2 cellular contexts compared by ENCODE assay signal in the genomic region with DNA sequence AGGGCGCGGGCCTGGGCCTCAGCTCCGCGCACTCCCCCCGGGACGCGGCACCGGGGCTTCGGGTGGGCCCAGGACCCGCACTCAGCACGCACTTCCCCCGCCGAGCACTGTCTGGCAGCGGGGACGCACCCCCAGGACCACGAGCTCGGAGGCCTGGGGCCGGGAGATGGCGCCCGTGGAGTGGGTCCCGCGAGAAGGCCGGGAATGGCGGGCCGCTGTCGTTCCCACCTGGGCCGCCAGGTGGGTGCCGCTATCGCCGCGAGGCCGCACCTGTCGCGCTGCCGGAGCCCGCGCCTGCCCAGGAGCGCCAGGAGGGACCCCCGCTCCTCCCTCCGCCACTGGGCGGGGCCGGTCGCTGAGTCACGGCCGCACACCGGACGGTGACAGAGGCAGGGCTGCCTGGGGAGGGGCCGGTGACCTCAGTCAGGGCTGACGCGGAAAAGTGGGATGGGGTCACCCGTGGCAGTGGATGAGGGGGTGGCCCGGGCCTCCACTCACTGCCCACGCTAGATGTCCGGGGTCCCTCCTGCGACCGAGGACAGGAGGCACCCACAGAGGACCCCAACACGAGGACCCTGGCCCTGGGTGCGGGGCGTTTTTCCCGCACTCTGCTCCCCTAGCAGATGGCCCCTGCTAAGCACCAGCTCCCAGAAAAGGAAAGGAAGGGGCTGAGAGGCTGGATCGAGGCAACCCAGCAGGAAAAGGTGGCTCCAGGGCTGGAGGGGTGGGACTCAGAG.
A peak's percentile ranks its signal among the peaks of the same experiment; 100 is the strongest.
TF ChIP-seq lines count a peak whose summit lies in the region.

No MANE protein-coding gene starts in this region.

TF ChIP-seq in HEK293, 187 proteins besides CTCF, POLR2A, EP300 and RAD21 (continued from another document):
- TF ChIP-seq KLF8 (tag by site-specific recombination; IDR thresholded peaks at IDR 0.05) (peak; percentile 59; the same call in 1 of the 2 replicates), ZNF140 (tag by site-specific recombination; IDR thresholded peaks at IDR 0.05) (no peak), ZNF548 (tag by site-specific recombination; IDR thresholded peaks at IDR 0.05) (no peak), KLF9 (tag by site-specific recombination; IDR thresholded peaks at IDR 0.05; ENCODE audit: low read depth) (peak; percentile 27; the same call in 1 of the 2 replicates), SCRT2 (tag by site-specific recombination; IDR thresholded peaks at IDR 0.05) (peak; percentile 94), KLF7 (tag by site-specific recombination; IDR thresholded peaks at IDR 0.05; ENCODE audit: borderline replicate concordance) (peak; percentile 49; the same call in 1 of the 2 replicates), ZNF335 (tag by site-specific recombination; conservative IDR thresholded peaks at IDR 0.05) (peak; percentile 83), ZFP3 (tag by site-specific recombination; IDR thresholded peaks at IDR 0.05; ENCODE audit: low read depth) (no peak), ZNF501 (tag by site-specific recombination; IDR thresholded peaks at IDR 0.05) (no peak), BCL11B (tag by site-specific recombination; IDR thresholded peaks at IDR 0.05; ENCODE audit: low read depth) (no peak), ZNF660 (tag by site-specific recombination; IDR thresholded peaks at IDR 0.05) (no peak), SP3 (tag by site-specific recombination; IDR thresholded peaks at IDR 0.05) (peak; percentile 67), YY1 (tag by site-specific recombination; IDR thresholded peaks at IDR 0.05) (no peak), ZFHX2 (tag by site-specific recombination; conservative IDR thresholded peaks at IDR 0.05) (peak; percentile 46; the same call in 1 of the 2 replicates), SP7 (tag by site-specific recombination; IDR thresholded peaks at IDR 0.05) (peak; percentile 65), ZNF654 (tag by site-specific recombination; IDR thresholded peaks at IDR 0.05; ENCODE audit: low read depth) (no peak)
- TF ChIP-seq, protein P1, sequence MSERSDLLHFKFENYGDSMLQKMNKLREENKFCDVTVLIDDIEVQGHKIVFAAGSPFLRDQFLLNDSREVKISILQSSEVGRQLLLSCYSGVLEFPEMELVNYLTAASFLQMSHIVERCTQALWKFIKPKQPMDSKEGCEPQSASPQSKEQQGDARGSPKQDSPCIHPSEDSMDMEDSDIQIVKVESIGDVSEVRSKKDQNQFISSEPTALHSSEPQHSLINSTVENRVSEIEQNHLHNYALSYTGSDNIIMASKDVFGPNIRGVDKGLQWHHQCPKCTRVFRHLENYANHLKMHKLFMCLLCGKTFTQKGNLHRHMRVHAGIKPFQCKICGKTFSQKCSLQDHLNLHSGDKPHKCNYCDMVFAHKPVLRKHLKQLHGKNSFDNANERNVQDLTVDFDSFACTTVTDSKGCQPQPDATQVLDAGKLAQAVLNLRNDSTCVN (tag by site-specific recombination; optimal IDR thresholded peaks at IDR 0.05), result peak; percentile 54
- TF ChIP-seq, protein P2, sequence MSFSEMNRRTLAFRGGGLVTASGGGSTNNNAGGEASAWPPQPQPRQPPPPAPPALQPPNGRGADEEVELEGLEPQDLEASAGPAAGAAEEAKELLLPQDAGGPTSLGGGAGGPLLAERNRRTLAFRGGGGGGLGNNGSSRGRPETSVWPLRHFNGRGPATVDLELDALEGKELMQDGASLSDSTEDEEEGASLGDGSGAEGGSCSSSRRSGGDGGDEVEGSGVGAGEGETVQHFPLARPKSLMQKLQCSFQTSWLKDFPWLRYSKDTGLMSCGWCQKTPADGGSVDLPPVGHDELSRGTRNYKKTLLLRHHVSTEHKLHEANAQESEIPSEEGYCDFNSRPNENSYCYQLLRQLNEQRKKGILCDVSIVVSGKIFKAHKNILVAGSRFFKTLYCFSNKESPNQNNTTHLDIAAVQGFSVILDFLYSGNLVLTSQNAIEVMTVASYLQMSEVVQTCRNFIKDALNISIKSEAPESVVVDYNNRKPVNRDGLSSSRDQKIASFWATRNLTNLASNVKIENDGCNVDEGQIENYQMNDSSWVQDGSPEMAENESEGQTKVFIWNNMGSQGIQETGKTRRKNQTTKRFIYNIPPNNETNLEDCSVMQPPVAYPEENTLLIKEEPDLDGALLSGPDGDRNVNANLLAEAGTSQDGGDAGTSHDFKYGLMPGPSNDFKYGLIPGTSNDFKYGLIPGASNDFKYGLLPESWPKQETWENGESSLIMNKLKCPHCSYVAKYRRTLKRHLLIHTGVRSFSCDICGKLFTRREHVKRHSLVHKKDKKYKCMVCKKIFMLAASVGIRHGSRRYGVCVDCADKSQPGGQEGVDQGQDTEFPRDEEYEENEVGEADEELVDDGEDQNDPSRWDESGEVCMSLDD (tag by site-specific recombination; IDR thresholded peaks at IDR 0.05), result no peak
- TF ChIP-seq, protein P3, sequence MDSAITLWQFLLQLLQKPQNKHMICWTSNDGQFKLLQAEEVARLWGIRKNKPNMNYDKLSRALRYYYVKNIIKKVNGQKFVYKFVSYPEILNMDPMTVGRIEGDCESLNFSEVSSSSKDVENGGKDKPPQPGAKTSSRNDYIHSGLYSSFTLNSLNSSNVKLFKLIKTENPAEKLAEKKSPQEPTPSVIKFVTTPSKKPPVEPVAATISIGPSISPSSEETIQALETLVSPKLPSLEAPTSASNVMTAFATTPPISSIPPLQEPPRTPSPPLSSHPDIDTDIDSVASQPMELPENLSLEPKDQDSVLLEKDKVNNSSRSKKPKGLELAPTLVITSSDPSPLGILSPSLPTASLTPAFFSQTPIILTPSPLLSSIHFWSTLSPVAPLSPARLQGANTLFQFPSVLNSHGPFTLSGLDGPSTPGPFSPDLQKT (IDR thresholded peaks at IDR 0.05; ENCODE audit: borderline replicate concordance, low read depth, low read length), result no peak

TF ChIP-seq in WTC11, 78 proteins besides CTCF, POLR2A, EP300 and RAD21 (continued from another document and continues in another):
- TF ChIP-seq OVOL2 (CRISPR knock-in tag; IDR thresholded peaks at IDR 0.05; ENCODE audit: borderline replicate concordance) (no peak), GRHL2 (CRISPR knock-in tag; IDR thresholded peaks at IDR 0.05; ENCODE audit: insufficient replicate concordance, severe bottlenecking) (no peak), NR2C2 (CRISPR knock-in tag; IDR thresholded peaks at IDR 0.05) (no peak), ESRRA (CRISPR knock-in tag; IDR thresholded peaks at IDR 0.05; ENCODE audit: borderline replicate concordance) (no peak), FOXP1 (CRISPR knock-in tag; IDR thresholded peaks at IDR 0.05; ENCODE audit: borderline replicate concordance) (peak; percentile 80; the same call in 1 of the 2 replicates), ZNF263 (CRISPR knock-in tag; IDR thresholded peaks at IDR 0.05; ENCODE audit: low read depth) (no peak), GTF2I (CRISPR knock-in tag; conservative IDR thresholded peaks at IDR 0.05) (no peak), ZBTB21 (CRISPR knock-in tag; IDR thresholded peaks at IDR 0.05; ENCODE audit: borderline replicate concordance) (no peak), PRRX2 (CRISPR knock-in tag; IDR thresholded peaks at IDR 0.05) (no peak), TCF7 (CRISPR knock-in tag; IDR thresholded peaks at IDR 0.05; ENCODE audit: low read depth) (no peak), ZNF423 (CRISPR knock-in tag; IDR thresholded peaks at IDR 0.05) (peak; percentile 30; the same call in 1 of the 2 replicates), RORB (CRISPR knock-in tag; IDR thresholded peaks at IDR 0.05) (no peak), TP53 (CRISPR knock-in tag; IDR thresholded peaks at IDR 0.05) (no peak), NFATC4 (CRISPR knock-in tag; IDR thresholded peaks at IDR 0.05) (no peak)
- TF ChIP-seq, protein P4, sequence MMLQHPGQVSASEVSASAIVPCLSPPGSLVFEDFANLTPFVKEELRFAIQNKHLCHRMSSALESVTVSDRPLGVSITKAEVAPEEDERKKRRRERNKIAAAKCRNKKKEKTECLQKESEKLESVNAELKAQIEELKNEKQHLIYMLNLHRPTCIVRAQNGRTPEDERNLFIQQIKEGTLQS (CRISPR knock-in tag; conservative IDR thresholded peaks at IDR 0.05), result no peak
- TF ChIP-seq, protein P5, sequence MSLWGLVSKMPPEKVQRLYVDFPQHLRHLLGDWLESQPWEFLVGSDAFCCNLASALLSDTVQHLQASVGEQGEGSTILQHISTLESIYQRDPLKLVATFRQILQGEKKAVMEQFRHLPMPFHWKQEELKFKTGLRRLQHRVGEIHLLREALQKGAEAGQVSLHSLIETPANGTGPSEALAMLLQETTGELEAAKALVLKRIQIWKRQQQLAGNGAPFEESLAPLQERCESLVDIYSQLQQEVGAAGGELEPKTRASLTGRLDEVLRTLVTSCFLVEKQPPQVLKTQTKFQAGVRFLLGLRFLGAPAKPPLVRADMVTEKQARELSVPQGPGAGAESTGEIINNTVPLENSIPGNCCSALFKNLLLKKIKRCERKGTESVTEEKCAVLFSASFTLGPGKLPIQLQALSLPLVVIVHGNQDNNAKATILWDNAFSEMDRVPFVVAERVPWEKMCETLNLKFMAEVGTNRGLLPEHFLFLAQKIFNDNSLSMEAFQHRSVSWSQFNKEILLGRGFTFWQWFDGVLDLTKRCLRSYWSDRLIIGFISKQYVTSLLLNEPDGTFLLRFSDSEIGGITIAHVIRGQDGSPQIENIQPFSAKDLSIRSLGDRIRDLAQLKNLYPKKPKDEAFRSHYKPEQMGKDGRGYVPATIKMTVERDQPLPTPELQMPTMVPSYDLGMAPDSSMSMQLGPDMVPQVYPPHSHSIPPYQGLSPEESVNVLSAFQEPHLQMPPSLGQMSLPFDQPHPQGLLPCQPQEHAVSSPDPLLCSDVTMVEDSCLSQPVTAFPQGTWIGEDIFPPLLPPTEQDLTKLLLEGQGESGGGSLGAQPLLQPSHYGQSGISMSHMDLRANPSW (CRISPR knock-in tag; conservative IDR thresholded peaks at IDR 0.05; ENCODE audit: low read depth), result no peak
- TF ChIP-seq, protein P6, sequence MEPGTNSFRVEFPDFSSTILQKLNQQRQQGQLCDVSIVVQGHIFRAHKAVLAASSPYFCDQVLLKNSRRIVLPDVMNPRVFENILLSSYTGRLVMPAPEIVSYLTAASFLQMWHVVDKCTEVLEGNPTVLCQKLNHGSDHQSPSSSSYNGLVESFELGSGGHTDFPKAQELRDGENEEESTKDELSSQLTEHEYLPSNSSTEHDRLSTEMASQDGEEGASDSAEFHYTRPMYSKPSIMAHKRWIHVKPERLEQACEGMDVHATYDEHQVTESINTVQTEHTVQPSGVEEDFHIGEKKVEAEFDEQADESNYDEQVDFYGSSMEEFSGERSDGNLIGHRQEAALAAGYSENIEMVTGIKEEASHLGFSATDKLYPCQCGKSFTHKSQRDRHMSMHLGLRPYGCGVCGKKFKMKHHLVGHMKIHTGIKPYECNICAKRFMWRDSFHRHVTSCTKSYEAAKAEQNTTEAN (CRISPR knock-in tag; IDR thresholded peaks at IDR 0.05), result 0 out of 2 replicates have a peak, but pooled peaks have one; percentile 66
- TF ChIP-seq, protein P7, sequence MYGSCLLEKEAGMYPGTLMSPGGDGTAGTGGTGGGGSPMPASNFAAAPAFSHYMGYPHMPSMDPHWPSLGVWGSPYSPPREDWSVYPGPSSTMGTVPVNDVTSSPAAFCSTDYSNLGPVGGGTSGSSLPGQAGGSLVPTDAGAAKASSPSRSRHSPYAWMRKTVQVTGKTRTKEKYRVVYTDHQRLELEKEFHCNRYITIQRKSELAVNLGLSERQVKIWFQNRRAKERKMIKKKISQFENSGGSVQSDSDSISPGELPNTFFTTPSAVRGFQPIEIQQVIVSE (CRISPR knock-in tag; IDR thresholded peaks at IDR 0.05; ENCODE audit: borderline replicate concordance), result no peak
- TF ChIP-seq, protein P8, sequence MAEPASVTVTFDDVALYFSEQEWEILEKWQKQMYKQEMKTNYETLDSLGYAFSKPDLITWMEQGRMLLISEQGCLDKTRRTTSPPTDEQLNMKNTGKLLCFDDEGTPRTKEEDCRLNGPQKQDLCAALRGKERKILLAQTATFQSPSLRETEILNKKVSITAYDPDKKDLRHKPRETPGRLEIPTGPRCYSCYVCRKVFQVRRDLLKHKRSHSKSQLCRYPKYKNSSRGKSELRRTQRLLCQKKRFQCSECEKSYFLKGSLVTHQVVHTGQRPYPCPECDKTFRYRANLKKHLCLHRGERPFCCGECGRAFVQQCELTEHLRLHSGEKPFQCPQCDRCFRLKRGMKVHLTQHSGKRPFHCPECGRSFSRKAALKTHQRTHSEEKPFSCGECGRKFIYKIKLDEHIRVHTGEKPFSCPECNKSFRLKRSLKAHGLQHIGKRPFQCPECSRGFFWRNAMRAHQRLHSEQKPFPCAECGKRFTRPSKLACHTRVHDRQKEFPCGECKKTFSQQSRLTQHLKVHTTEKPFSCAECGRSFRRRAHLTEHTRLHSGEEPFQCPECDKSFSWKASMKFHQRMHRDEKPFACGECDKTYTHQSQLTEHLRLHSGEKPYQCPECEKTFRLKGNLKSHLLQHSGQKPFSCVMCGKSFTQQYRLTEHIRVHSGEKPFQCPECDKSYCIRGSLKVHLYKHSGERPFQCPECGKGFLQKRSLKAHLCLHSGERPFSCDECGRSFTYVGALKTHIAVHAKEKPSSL (CRISPR knock-in tag; conservative IDR thresholded peaks at IDR 0.05), result no peak
- TF ChIP-seq, protein P9, sequence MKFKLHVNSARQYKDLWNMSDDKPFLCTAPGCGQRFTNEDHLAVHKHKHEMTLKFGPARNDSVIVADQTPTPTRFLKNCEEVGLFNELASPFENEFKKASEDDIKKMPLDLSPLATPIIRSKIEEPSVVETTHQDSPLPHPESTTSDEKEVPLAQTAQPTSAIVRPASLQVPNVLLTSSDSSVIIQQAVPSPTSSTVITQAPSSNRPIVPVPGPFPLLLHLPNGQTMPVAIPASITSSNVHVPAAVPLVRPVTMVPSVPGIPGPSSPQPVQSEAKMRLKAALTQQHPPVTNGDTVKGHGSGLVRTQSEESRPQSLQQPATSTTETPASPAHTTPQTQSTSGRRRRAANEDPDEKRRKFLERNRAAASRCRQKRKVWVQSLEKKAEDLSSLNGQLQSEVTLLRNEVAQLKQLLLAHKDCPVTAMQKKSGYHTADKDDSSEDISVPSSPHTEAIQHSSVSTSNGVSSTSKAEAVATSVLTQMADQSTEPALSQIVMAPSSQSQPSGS (CRISPR knock-in tag; IDR thresholded peaks at IDR 0.05; ENCODE audit: borderline replicate concordance, low read depth), result no peak
- TF ChIP-seq, protein P10, sequence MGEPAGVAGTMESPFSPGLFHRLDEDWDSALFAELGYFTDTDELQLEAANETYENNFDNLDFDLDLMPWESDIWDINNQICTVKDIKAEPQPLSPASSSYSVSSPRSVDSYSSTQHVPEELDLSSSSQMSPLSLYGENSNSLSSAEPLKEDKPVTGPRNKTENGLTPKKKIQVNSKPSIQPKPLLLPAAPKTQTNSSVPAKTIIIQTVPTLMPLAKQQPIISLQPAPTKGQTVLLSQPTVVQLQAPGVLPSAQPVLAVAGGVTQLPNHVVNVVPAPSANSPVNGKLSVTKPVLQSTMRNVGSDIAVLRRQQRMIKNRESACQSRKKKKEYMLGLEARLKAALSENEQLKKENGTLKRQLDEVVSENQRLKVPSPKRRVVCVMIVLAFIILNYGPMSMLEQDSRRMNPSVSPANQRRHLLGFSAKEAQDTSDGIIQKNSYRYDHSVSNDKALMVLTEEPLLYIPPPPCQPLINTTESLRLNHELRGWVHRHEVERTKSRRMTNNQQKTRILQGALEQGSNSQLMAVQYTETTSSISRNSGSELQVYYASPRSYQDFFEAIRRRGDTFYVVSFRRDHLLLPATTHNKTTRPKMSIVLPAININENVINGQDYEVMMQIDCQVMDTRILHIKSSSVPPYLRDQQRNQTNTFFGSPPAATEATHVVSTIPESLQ (CRISPR knock-in tag; IDR thresholded peaks at IDR 0.05), result no peak
- TF ChIP-seq, protein P11, sequence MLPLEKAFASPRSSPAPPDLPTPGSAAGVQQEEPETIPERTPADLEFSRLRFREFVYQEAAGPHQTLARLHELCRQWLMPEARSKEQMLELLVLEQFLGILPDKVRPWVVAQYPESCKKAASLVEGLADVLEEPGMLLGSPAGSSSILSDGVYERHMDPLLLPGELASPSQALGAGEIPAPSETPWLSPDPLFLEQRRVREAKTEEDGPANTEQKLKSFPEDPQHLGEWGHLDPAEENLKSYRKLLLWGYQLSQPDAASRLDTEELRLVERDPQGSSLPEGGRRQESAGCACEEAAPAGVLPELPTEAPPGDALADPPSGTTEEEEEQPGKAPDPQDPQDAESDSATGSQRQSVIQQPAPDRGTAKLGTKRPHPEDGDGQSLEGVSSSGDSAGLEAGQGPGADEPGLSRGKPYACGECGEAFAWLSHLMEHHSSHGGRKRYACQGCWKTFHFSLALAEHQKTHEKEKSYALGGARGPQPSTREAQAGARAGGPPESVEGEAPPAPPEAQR (CRISPR knock-in tag; IDR thresholded peaks at IDR 0.05), result no peak
